Comparison of ENCODE assay signal across 8 cellular contexts in genomic region chr1:1231400-1232223, GRCh38. TPM values are rescaled to one million over a fixed set of nuclear protein-coding genes. Genes with fewer than 3 reads are reported as not detected.
DNase-seq lines count a peak whose midpoint lies in the region; ATAC-seq and TF ChIP-seq lines count a peak whose summit lies in the region.

Gene SDF4, minus strand, starts transcription at chr1:1232001. Its CDS starts 3,229 bp downstream, at chr1:1228772.

- H3K27me3 Mint-ChIP-seq in CD14-positive monocyte (ENCODE audit: low read depth in 3 of 3), result peaks cover 0 to 3% (median 0%) of the 10 kb centered on the region in 3 donors

- peak within 1 kb of the TSS; percentile 91 to 96 for H3K4me3 Mint-ChIP-seq in CD14-positive monocyte

- H3K4me1 Mint-ChIP-seq in CD14-positive monocyte, result peaks cover 33% of the 10 kb centered on the region

- peak; percentile 90 for ATAC-seq in GM19397 (IDR thresholded peaks at IDR 0.05; ENCODE audit: unreplicated experiment)
- ATAC-seq in HG03565 (IDR thresholded peaks at IDR 0.05; ENCODE audit: unreplicated experiment), result peak; percentile 87
- ATAC-seq in left lobe of liver, result peak; percentile 91

- intact Hi-C loops in CD14-positive monocyte (cut with micrococcal nuclease), result loop anchor here (2.0 to 10.0 kb wide), 3 partner anchors 114 to 197 kb away; partner anchors contain the start of gene C1orf159 (in 2 of the 2)

- H3K36me3 Mint-ChIP-seq in CD14-positive monocyte, result peaks cover 25 to 44% of the 10 kb centered on the region in 2 donors

- H3K9me3 Mint-ChIP-seq in CD14-positive monocyte, result peaks cover 0 to 3% (median 0%) of the 10 kb centered on the region in 7 donors

- H3K27ac Mint-ChIP-seq in CD14-positive monocyte, result peak within 1 kb of the TSS; percentile 81 to 96 (median 86)

- peak; percentile 96 for DNase-seq in CD14-positive monocyte (ENCODE audit: low spot score)
- DNase-seq in NCI-H748 treated with DMSO at 0.1 percent for 48 hours (lab: John Stamatoyannopoulos, UW), result peak; percentile 79
- peak; percentile 88 to 94 for DNase-seq in activated CD4-positive, alpha-beta T cell treated with anti-CD3 and anti-CD28 coated beads, Interleukin-2, amount 50 U/mL, for 24 hours (ENCODE audit: low read depth in 1 of 2, low spot score in 1 of 2)
- peak; percentile 90 for DNase-seq in dedifferentiated amniotic fluid mesenchymal stem cell (ENCODE audit: extremely low spot score)
- DNase-seq in left lobe of liver (ENCODE audit: low spot score), result peak; percentile 97
- peak; percentile 96 to 97 for DNase-seq in stimulated activated CD4-positive, alpha-beta T cell treated with anti-CD3 and anti-CD28 coated beads, Interleukin-2, amount 100 ng/mL, for 24 hours

- TF ChIP-seq CTCF in CD14-positive monocyte (IDR thresholded peaks at IDR 0.05), result no peak

RNA-seq across cellular contexts. Expression of gene SDF4, which starts in this region (rescaled TPM):
- polyA plus RNA-seq in CD14-positive monocyte, result 10 to 100 TPM; 81.7 to 89.0 TPM
- 166 TPM for total RNA-seq in left lobe of liver

Comparison
In these comparisons a context has a peak if more than half of its experiments do, and no peak if none do; other contexts are left out.
1. Peak in every context shown above with its lines: DNase-seq and ATAC-seq.